19 cellular contexts compared by ENCODE assay signal in genomic region chr17:27562777-27563455, GRCh38.
A peak's percentile ranks its signal among the peaks of the same experiment; 100 is the strongest.
DNase-seq lines count a peak whose midpoint lies in the region; ATAC-seq, FAIRE-seq and TF ChIP-seq lines count a peak whose summit lies in the region.
"Had no signal": no experiment of that assay in that cellular context is flagged by ENCODE, and none has a peak within 500 bp of the region (broad histone marks: within the 10 kb centered on the region; RNA-seq: fewer than 3 reads in every experiment).

No MANE protein-coding gene starts in this region.

- H3K27ac ChIP-seq in kidney (ENCODE audit: low read depth in 2 of 2, low read length in 2 of 2) (peak overlapping the region; percentile 25 to 26), subcutaneous abdominal adipose tissue (ENCODE audit: low read depth, low read length) (peak overlapping the region; percentile 88)

- no peaks in the 10 kb centered on the region for H3K27me3 Mint-ChIP-seq in activated naive CD4-positive, alpha-beta T cell treated with anti-CD3 and anti-CD28 coated beads, Interleukin-2, amount 10 ng/mL, durations not matched to agents 7 days and 5 days
- H3K27me3 Mint-ChIP-seq in activated B cell treated with CpG ODN at 0.5 μM for 24 hours, result no peaks in the 10 kb centered on the region

- H3K4me1 ChIP-seq in kidney (ENCODE audit: control insufficient read depth in 1 of 2, insufficient read depth in 1 of 2, low read depth in 1 of 2, low read length in 2 of 2) (peaks cover 34 to 38% of the 10 kb centered on the region in 2 donors), subcutaneous abdominal adipose tissue (ENCODE audit: control insufficient read depth in 5 of 5, insufficient read depth in 5 of 5, low read length in 5 of 5) (peaks cover 20 to 77% (median 45%) of the 10 kb centered on the region in 5 donors)

- no peaks in the 10 kb centered on the region for H3K27me3 ChIP-seq in subcutaneous abdominal adipose tissue (ENCODE audit: control insufficient read depth in 5 of 5, insufficient read depth in 4 of 5, low read length in 5 of 5)
- H3K27me3 ChIP-seq: gastroesophageal sphincter had no signal

- H3K36me3 ChIP-seq in kidney (ENCODE audit: control insufficient read depth in 1 of 2, insufficient read depth in 2 of 2, low read length in 2 of 2) (no peaks in the 10 kb centered on the region), subcutaneous abdominal adipose tissue (ENCODE audit: control insufficient read depth in 5 of 5, insufficient read depth in 5 of 5, low read length in 5 of 5) (no peaks in the 10 kb centered on the region)
- H3K36me3 ChIP-seq: gastroesophageal sphincter had no signal

- peaks cover 42% of the 10 kb centered on the region for H3K4me1 Mint-ChIP-seq in activated naive CD4-positive, alpha-beta T cell treated with anti-CD3 and anti-CD28 coated beads, Interleukin-2, amount 10 ng/mL, durations not matched to agents 7 days and 5 days
- H3K4me1 Mint-ChIP-seq in activated B cell treated with CpG ODN at 0.5 μM for 24 hours, result peaks cover 4% of the 10 kb centered on the region

- no peaks in the 10 kb centered on the region for H3K9me3 ChIP-seq in kidney (ENCODE audit: control insufficient read depth in 1 of 2, low read length in 2 of 2)
- no peaks in the 10 kb centered on the region for H3K9me3 ChIP-seq in subcutaneous abdominal adipose tissue (ENCODE audit: control insufficient read depth in 5 of 5, low read length in 5 of 5)
- H3K9me3 ChIP-seq: gastroesophageal sphincter had no signal

- DNase-seq in activated naive CD4-positive, alpha-beta T cell treated with anti-CD3 and anti-CD28 coated beads, Interleukin-2, amount 10 ng/mL, durations not matched to agents 7 days and 5 days, result no peak
- no peak for DNase-seq in activated naive CD4-positive, alpha-beta T cell (lab: John Stamatoyannopoulos, UW)
- no peak for DNase-seq in activated B cell treated with CpG ODN at 0.5 μM for 24 hours
- DNase-seq in kidney, result peak; percentile 4
- DNase-seq in NCI-H510A treated with DMSO at 0.1 percent for 48 hours (lab: John Stamatoyannopoulos, UW), result no peak
- DNase-seq: activated CD8-positive, alpha-beta memory T cell treated with anti-CD3 and anti-CD28 coated beads, Interleukin-2, amount 50 U/mL, for 48 hours; Calu3; NCI-H2081; NCI-H774; occipital lobe had no signal

- H3K9ac ChIP-seq in kidney (ENCODE audit: low read length in 2 of 2) (no peak overlapping the region), subcutaneous abdominal adipose tissue (ENCODE audit: low read length in 5 of 5) (peak overlapping the region in 1 of 5 donors; percentile 32)

- H3K27ac Mint-ChIP-seq in activated naive CD4-positive, alpha-beta T cell treated with anti-CD3 and anti-CD28 coated beads, Interleukin-2, amount 10 ng/mL, durations not matched to agents 7 days and 5 days, result peak overlapping the region; percentile 49
- peak overlapping the region; percentile 41 for H3K27ac Mint-ChIP-seq in activated B cell treated with CpG ODN at 0.5 μM for 24 hours

- CTCF ChIA-PET in activated naive CD4-positive, alpha-beta T cell treated with anti-CD3 and anti-CD28 coated beads, Interleukin-2, amount 10 ng/mL, durations not matched to agents 7 days and 5 days (lab: Charles Lee), result interaction anchor here (1.1 to 1.2 kb wide), 2 partner anchors 12 to 14 kb away, joined by 3 to 4 read pairs; no protein-coding TSS in a partner anchor
- CTCF ChIA-PET in activated B cell treated with CpG ODN at 0.5 μM for 24 hours (lab: Charles Lee), result no interaction called here

- no peak for TF ChIP-seq CTCF in activated B cell treated with CpG ODN at 0.5 μM for 24 hours (IDR thresholded peaks at IDR 0.05)
- no peak for TF ChIP-seq CTCF in kidney (IDR thresholded peaks at IDR 0.05; ENCODE audit: borderline replicate concordance, extremely low read depth, insufficient read depth)

- no peak overlapping the region for H3K4me3 Mint-ChIP-seq in activated naive CD4-positive, alpha-beta T cell treated with anti-CD3 and anti-CD28 coated beads, Interleukin-2, amount 10 ng/mL, durations not matched to agents 7 days and 5 days
- H3K4me3 Mint-ChIP-seq in activated B cell treated with CpG ODN at 0.5 μM for 24 hours, result no peak overlapping the region

- peaks cover 34% of the 10 kb centered on the region for H3K36me3 Mint-ChIP-seq in activated naive CD4-positive, alpha-beta T cell treated with anti-CD3 and anti-CD28 coated beads, Interleukin-2, amount 10 ng/mL, durations not matched to agents 7 days and 5 days
- H3K36me3 Mint-ChIP-seq in activated B cell treated with CpG ODN at 0.5 μM for 24 hours (ENCODE audit: low read depth), result peaks cover 25% of the 10 kb centered on the region

- FAIRE-seq in kidney (lab: Jason Lieb, UNC), result no peak
- FAIRE-seq: HepG2, urothelium cell line had no signal

- ATAC-seq in activated B cell treated with CpG ODN at 0.5 μM for 24 hours (ENCODE audit: low read depth), result no peak
- no peak for ATAC-seq in GM19328 (IDR thresholded peaks at IDR 0.05; ENCODE audit: unreplicated experiment)
- no peak for ATAC-seq in GM18873 (IDR thresholded peaks at IDR 0.05; ENCODE audit: low FRiP score, unreplicated experiment)
- ATAC-seq: gastroesophageal sphincter, HCT116, HepG2, Panc1 had no signal

- no peak overlapping the region for H3K4me3 ChIP-seq in kidney (ENCODE audit: low read length in 2 of 2)
- peak overlapping the region in 3 of 5 donors; percentile 13 to 29 (median 19) for H3K4me3 ChIP-seq in subcutaneous abdominal adipose tissue (ENCODE audit: low read depth in 1 of 5, low read length in 5 of 5)
- H3K4me3 ChIP-seq: gastroesophageal sphincter, skin epidermis had no signal

- POLR2A ChIA-PET in activated B cell treated with CpG ODN at 0.5 μM for 24 hours (lab: Charles Lee), result no interaction called here

- peaks cover 2% of the 10 kb centered on the region for H3K9me3 Mint-ChIP-seq in activated naive CD4-positive, alpha-beta T cell treated with anti-CD3 and anti-CD28 coated beads, Interleukin-2, amount 10 ng/mL, durations not matched to agents 7 days and 5 days
- no peaks in the 10 kb centered on the region for H3K9me3 Mint-ChIP-seq in activated B cell treated with CpG ODN at 0.5 μM for 24 hours

- intact Hi-C loops in activated B cell treated with CpG ODN at 0.5 μM for 24 hours (cut with micrococcal nuclease), result no loop called here
- intact Hi-C loops in kidney (cut with DNase I), result no loop called here

Comparison
In these comparisons a context has a peak if more than half of its experiments do, and no peak if none do; other contexts are left out.
1. H3K4me3 ChIP-seq: peak in subcutaneous abdominal adipose tissue (3 of 5); none in kidney (0 of 2).